In the genomic region with DNA sequence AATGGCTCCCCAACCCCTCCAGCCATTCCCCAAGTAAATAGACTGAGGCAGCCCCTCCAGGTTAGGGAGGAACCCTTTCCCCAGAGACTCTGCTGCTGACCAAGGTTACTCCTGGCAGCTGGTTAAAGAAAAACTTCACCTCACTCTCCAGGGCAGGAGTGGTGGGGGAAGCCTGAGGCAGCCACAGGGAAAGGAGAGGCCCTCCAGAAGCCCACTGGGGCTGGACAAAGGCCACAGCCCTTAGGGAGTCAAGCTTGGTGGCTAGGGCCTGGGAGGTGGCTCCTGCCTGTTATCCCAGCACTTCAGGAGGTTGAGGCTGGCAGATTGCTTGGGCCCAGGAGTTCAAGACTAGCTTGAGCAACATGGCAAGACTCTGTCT, we compare ENCODE assay signal across 12 cellular contexts. TPM values are rescaled to one million over a fixed set of nuclear protein-coding genes. Genes with fewer than 3 reads are reported as not detected.
DNase-seq lines count a peak whose midpoint lies in the region; ATAC-seq and TF ChIP-seq lines count a peak whose summit lies in the region.
"Had no signal": no experiment of that assay in that cellular context is flagged by ENCODE, and none has a peak within 500 bp of the region (broad histone marks: within the 10 kb centered on the region; RNA-seq: fewer than 3 reads in every experiment).

No MANE protein-coding gene starts in this region.

- peak overlapping the region; percentile 86 for H3K4me2 ChIP-seq in mammary epithelial cell (ENCODE audit: insufficient read depth, low read depth, low read length)

- in situ Hi-C loops in mammary epithelial cell (cut with MboI; ENCODE audit: low sequenced_read_pairs in 2 of 2): no loop called here

- no peaks in the 10 kb centered on the region for H3K36me3 Mint-ChIP-seq in naive B cell

- no peak for ATAC-seq in heart right ventricle
- no peak for ATAC-seq in left ventricle myocardium superior
- ATAC-seq in naive B cell (ENCODE audit: low read depth in 2 of 2): no peak
- no peak for ATAC-seq in HG02642 (IDR thresholded peaks at IDR 0.05; ENCODE audit: poor library complexity, unreplicated experiment)
- ATAC-seq in GM21515 (IDR thresholded peaks at IDR 0.05; ENCODE audit: unreplicated experiment): no peak

- peak overlapping the region; percentile 81 to 96 (median 93) for H3K4me3 Mint-ChIP-seq in naive B cell

- DNase-seq in heart right ventricle (no peak), left ventricle myocardium superior (no peak), mammary epithelial cell (no peak), naive B cell (no peak), vagina (ENCODE audit: extremely low spot score in 2 of 2) (no peak), SHP77 (lab: John Stamatoyannopoulos, UW) (no peak)
- DNase-seq: caudate nucleus; DMS153; stimulated activated naive CD4-positive, alpha-beta T cell treated with Interleukin-2 at 50 U/mL for 16 hours had no signal

- no peaks in the 10 kb centered on the region for H3K9me3 Mint-ChIP-seq in naive B cell

- TF ChIP-seq CTCF in heart right ventricle (IDR thresholded peaks at IDR 0.05) (no peak), mammary epithelial cell (conservative IDR thresholded peaks at IDR 0.05 in 1 of 2, IDR thresholded peaks at IDR 0.05 in 1 of 2; ENCODE audit: extremely low read depth in 1 of 2, insufficient read depth in 1 of 2, low read depth in 1 of 2, low read length in 2 of 2) (no peak), vagina (IDR thresholded peaks at IDR 0.05) (no peak)

- H3K27me3 ChIP-seq in heart right ventricle (no peaks in the 10 kb centered on the region), mammary epithelial cell (ENCODE audit: insufficient read depth, low read length) (no peaks in the 10 kb centered on the region), vagina (no peaks in the 10 kb centered on the region)
- H3K27me3 ChIP-seq: SJSA1 had no signal

- no peaks in the 10 kb centered on the region for H4K20me1 ChIP-seq in mammary epithelial cell (ENCODE audit: insufficient read depth, low read length)

- H3K27ac Mint-ChIP-seq in naive B cell: peak overlapping the region in 3 of 6 donors; percentile 6 to 88 (median 80)

- no TSS peak for BruUV-seq in mammary epithelial cell (replicated peaks; lab: Mats Ljungman, UMichigan)

- no peak overlapping the region for H3K9ac ChIP-seq in mammary epithelial cell (ENCODE audit: insufficient read depth, low read length)

- H3K4me1 ChIP-seq in heart right ventricle (peaks cover 9 to 41% (median 32%) of the 10 kb centered on the region in 9 donors), mammary epithelial cell (ENCODE audit: insufficient read depth, low read length) (peaks cover 24% of the 10 kb centered on the region), vagina (peaks cover 28% of the 10 kb centered on the region)

- intact Hi-C loops in heart right ventricle (cut with DNase I) (loop anchor here in 1 of 10 donors (5.0 kb wide), 1 partner anchor 42 kb away; a partner anchor contains a TSS), left ventricle myocardium superior (cut with micrococcal nuclease) (no loop called here), mammary epithelial cell (cut with micrococcal nuclease) (no loop called here), vagina (cut with DNase I) (no loop called here)

- peaks cover 15% of the 10 kb centered on the region for H3K79me2 ChIP-seq in mammary epithelial cell (ENCODE audit: insufficient read depth, low read length)

- CTCF ChIA-PET in mammary epithelial cell (lab: Charles Lee; ENCODE audit: low non-redundant PET): no interaction called here

- no peak for TF ChIP-seq POLR2A in vagina (IDR thresholded peaks at IDR 0.05)

- dilution Hi-C loops in mammary epithelial cell (cut with HindIII; ENCODE audit: low sequenced_read_pairs): no loop called here

- H3K27me3 Mint-ChIP-seq in naive B cell: no peaks in the 10 kb centered on the region

- H3K4me1 Mint-ChIP-seq in naive B cell: peaks cover 26 to 38% (median 33%) of the 10 kb centered on the region in 3 donors

- H2AFZ ChIP-seq in mammary epithelial cell (ENCODE audit: low read depth, low read length): no peak overlapping the region

- H3K27ac ChIP-seq in heart right ventricle (peak overlapping the region; percentile 76 to 98 (median 95)), mammary epithelial cell (ENCODE audit: insufficient read depth, low read depth, low read length) (no peak overlapping the region), vagina (peak overlapping the region; percentile 91)

- peak overlapping the region in 2 of 10 donors; percentile 61 to 69 for H3K4me3 ChIP-seq in heart right ventricle
- peak overlapping the region; percentile 47 to 84 (median 52) for H3K4me3 ChIP-seq in mammary epithelial cell (replicated peaks in 1 of 3; ENCODE audit: insufficient read depth in 1 of 3, low read depth in 2 of 3, low read length in 3 of 3)
- H3K4me3 ChIP-seq in vagina: no peak overlapping the region

- H3K9me3 ChIP-seq in heart right ventricle (no peaks in the 10 kb centered on the region), mammary epithelial cell (replicated peaks; ENCODE audit: insufficient read depth, low read length) (no peaks in the 10 kb centered on the region), vagina (no peaks in the 10 kb centered on the region)
- H3K9me3 ChIP-seq: SJSA1 had no signal

- H3K36me3 ChIP-seq in heart right ventricle (peaks cover 0 to 4% (median 0%) of the 10 kb centered on the region in 9 donors), mammary epithelial cell (ENCODE audit: insufficient read depth, low read length) (no peaks in the 10 kb centered on the region), vagina (no peaks in the 10 kb centered on the region)

RNA-seq across cellular contexts. Expression of a gene that starts 0.9 kb away (rescaled TPM):
- total RNA-seq in heart right ventricle (10 to 100 TPM; 18.7 to 45.6 (median 24.7) TPM), left ventricle myocardium superior (18.5 TPM), mammary epithelial cell (100 to 1,000 TPM in 1 of 2 donors, 10 to 100 TPM in 1; 90.5 to 107 TPM), vagina (29.7 TPM)
- polyA plus RNA-seq in heart right ventricle (10 to 100 TPM; 24.6 to 28.3 TPM), mammary epithelial cell (129 TPM), naive B cell (ENCODE audit: low read depth in 6 of 6) (10 to 100 TPM; 15.2 to 23.1 (median 18.4) TPM)
- 147 TPM for polyA minus RNA-seq in mammary epithelial cell

RNA-seq across cellular contexts. Expression of a gene that starts 9.4 kb away (rescaled TPM):
- total RNA-seq in heart right ventricle: 10 to 100 TPM; 19.3 to 38.6 (median 23.6) TPM
- 10 to 100 TPM; 26.3 to 80.1 TPM for polyA plus RNA-seq in heart right ventricle
- 27.0 TPM for total RNA-seq in left ventricle myocardium superior
- 10 to 100 TPM in 1 of 2 donors, 1 to 10 TPM in 1; 9.7 to 10.0 TPM for total RNA-seq in mammary epithelial cell
- 15.4 TPM for polyA plus RNA-seq in mammary epithelial cell
- polyA minus RNA-seq in mammary epithelial cell: 3.2 TPM
- polyA plus RNA-seq in naive B cell (ENCODE audit: low read depth in 6 of 6): 10 to 100 TPM; 32.9 to 66.0 (median 40.4) TPM
- total RNA-seq in vagina: 31.9 TPM

RNA-seq across cellular contexts. Expression of a gene that starts 10.4 kb away (rescaled TPM):
- total RNA-seq in heart right ventricle: 10 to 100 TPM in 8 of 10 donors, 1 to 10 TPM in 2; 7.5 to 19.0 (median 12.0) TPM
- polyA plus RNA-seq in heart right ventricle: 10 to 100 TPM; 14.6 to 47.5 TPM
- 13.1 TPM for total RNA-seq in left ventricle myocardium superior
- total RNA-seq in mammary epithelial cell: 10 to 100 TPM; 20.5 to 24.9 TPM
- 34.8 TPM for polyA plus RNA-seq in mammary epithelial cell
- 29.5 TPM for polyA minus RNA-seq in mammary epithelial cell
- polyA plus RNA-seq in naive B cell (ENCODE audit: low read depth in 6 of 6): 10 to 100 TPM; 60.4 to 65.8 (median 63.4) TPM
- total RNA-seq in vagina: 46.9 TPM

RNA-seq across cellular contexts. Expression of a gene that starts 11.4 kb away (rescaled TPM):
- total RNA-seq in heart right ventricle (100 to 1,000 TPM; 505 to 754 (median 626) TPM), left ventricle myocardium superior (663 TPM), mammary epithelial cell (1,000 to 10,000 TPM; 1,040 to 1,174 TPM), vagina (1,678 TPM)
- polyA plus RNA-seq in heart right ventricle (1,000 to 10,000 TPM; 1,450 to 1,915 TPM), mammary epithelial cell (2,670 TPM), naive B cell (ENCODE audit: low read depth in 6 of 6) (1,000 to 10,000 TPM in 5 of 6 donors, 100 to 1,000 TPM in 1; 871 to 1,582 (median 1,414) TPM)
- polyA minus RNA-seq in mammary epithelial cell: 407 TPM

RNA-seq across cellular contexts. Expression of a gene that starts 17.0 kb away (rescaled TPM):
- total RNA-seq in heart right ventricle (10 to 100 TPM; 55.1 to 85.9 (median 59.9) TPM), left ventricle myocardium superior (71.6 TPM), mammary epithelial cell (10 to 100 TPM; 51.0 to 61.1 TPM), vagina (36.6 TPM)
- polyA plus RNA-seq in heart right ventricle (100 to 1,000 TPM in 1 of 2 donors, 10 to 100 TPM in 1; 63.8 to 123 TPM), mammary epithelial cell (65.6 TPM), naive B cell (ENCODE audit: low read depth in 6 of 6) (1 to 10 TPM; 3.0 to 5.7 (median 5.0) TPM)
- 52.8 TPM for polyA minus RNA-seq in mammary epithelial cell

Comparison
In these comparisons a context has a peak if more than half of its experiments do, and no peak if none do; other contexts are left out.
1. H3K4me3 ChIP-seq: peak in mammary epithelial cell (3 of 3); none in vagina (0 of 2).